In genomic region chr13:79966039-79966438, GRCh38 we compare ENCODE assay signal across 28 cellular contexts.
DNase-seq lines count a peak whose midpoint lies in the region; ATAC-seq, FAIRE-seq and TF ChIP-seq lines count a peak whose summit lies in the region.
"Had no signal": no experiment of that assay in that cellular context is flagged by ENCODE, and none has a peak within 500 bp of the region (broad histone marks: within the 10 kb centered on the region; RNA-seq: fewer than 3 reads in every experiment).

No MANE protein-coding gene starts in this region.

- no peaks in the 10 kb centered on the region for H3K36me3 Mint-ChIP-seq in MCF 10A (ENCODE audit: insufficient read depth, unreplicated experiment)
- H3K36me3 Mint-ChIP-seq: CD4-positive, CD25-positive, alpha-beta regulatory T cell; memory B cell; naive thymus-derived CD4-positive, alpha-beta T cell had no signal

- H3K27ac ChIP-seq in breast epithelium: no peak overlapping the region
- H3K27ac ChIP-seq in H1 (ENCODE audit: low read depth, low read length): no peak overlapping the region
- H3K27ac ChIP-seq in osteoblast (ENCODE audit: low read depth, low read length): no peak overlapping the region
- no peak overlapping the region for H3K27ac ChIP-seq in thyroid gland
- H3K27ac ChIP-seq: adrenal gland, gastrocnemius medialis, sigmoid colon, tibial artery, VCaP had no signal

- H3K36me3 ChIP-seq in breast epithelium: no peaks in the 10 kb centered on the region
- H3K36me3 ChIP-seq in H1 (ENCODE audit: control insufficient read depth in 2 of 4, insufficient read depth in 4 of 4, low read length in 3 of 4): no peaks in the 10 kb centered on the region
- no peaks in the 10 kb centered on the region for H3K36me3 ChIP-seq in osteoblast (ENCODE audit: insufficient read depth, low read length)
- H3K36me3 ChIP-seq in thyroid gland: no peaks in the 10 kb centered on the region
- H3K36me3 ChIP-seq: adrenal gland, gastrocnemius medialis, sigmoid colon, tibial artery had no signal

- intact Hi-C loops in MCF 10A (cut with micrococcal nuclease): no loop called here
- intact Hi-C loops in breast epithelium (cut with DNase I; ENCODE audit: low total_unique reads): no loop called here
- intact Hi-C loops in thyroid gland (cut with DNase I): no loop called here

- H3K14ac ChIP-seq in H1 (ENCODE audit: insufficient read length): no peak overlapping the region

- TF ChIP-seq RAD21 in H1 (IDR thresholded peaks at IDR 0.05 in 1 of 2, conservative IDR thresholded peaks at IDR 0.05 in 1 of 2; ENCODE audit: low read depth in 2 of 2, low read length in 2 of 2): no peak

- H3K27ac Mint-ChIP-seq in MCF 10A (ENCODE audit: low read depth, unreplicated experiment): no peak overlapping the region
- H3K27ac Mint-ChIP-seq: activated CD4-positive, alpha-beta memory T cell treated with anti-CD3 and anti-CD28 coated beads, Interleukin-2, amount 10 ng/mL, durations not matched to agents 7 days and 5 days; CD4-positive, CD25-positive, alpha-beta regulatory T cell; memory B cell; naive thymus-derived CD4-positive, alpha-beta T cell; T-helper 1 cell treated with Interleukin-12 subunit alpha and Interleukin-12 subunit beta and Interleukin-4 antibody, amounts not matched to agents 30 μg/mL and 1 μg/mL, for 36 hours had no signal

- no peak for TF ChIP-seq EP300 in H1 (IDR thresholded peaks at IDR 0.05; ENCODE audit: borderline replicate concordance in 1 of 2, low read depth in 2 of 2, low read length in 2 of 2)

- no peaks in the 10 kb centered on the region for H3K27me3 Mint-ChIP-seq in MCF 10A (ENCODE audit: insufficient read depth, unreplicated experiment)
- H3K27me3 Mint-ChIP-seq: activated CD4-positive, alpha-beta memory T cell treated with anti-CD3 and anti-CD28 coated beads, Interleukin-2, amount 10 ng/mL, durations not matched to agents 7 days and 5 days; CD4-positive, CD25-positive, alpha-beta regulatory T cell; memory B cell; naive thymus-derived CD4-positive, alpha-beta T cell had no signal

- no peak overlapping the region for H4K8ac ChIP-seq in H1 (ENCODE audit: extremely low read depth, insufficient read depth, low read length)

- no peak overlapping the region for H2BK15ac ChIP-seq in H1 (ENCODE audit: low read length)

- H3K4ac ChIP-seq in H1 (replicated peaks; ENCODE audit: insufficient read length, low read depth, low read length): no peak overlapping the region

- no TSS peak for BruUV-seq in MCF 10A (replicated peaks; lab: Mats Ljungman, UMichigan)

- no peak overlapping the region for H4K91ac ChIP-seq in H1 (replicated peaks; ENCODE audit: insufficient read length, low read length)

- H3K4me3 ChIP-seq in breast epithelium (no peak overlapping the region), H1 (ENCODE audit: extremely low read depth in 1 of 4, insufficient read depth in 2 of 4, low read depth in 3 of 4, low read length in 4 of 4) (no peak overlapping the region), osteoblast (ENCODE audit: insufficient read depth, low read length) (no peak overlapping the region), thyroid gland (replicated peaks in 1 of 3) (no peak overlapping the region)
- H3K4me3 ChIP-seq: adrenal gland, gastrocnemius medialis, GM12878, sigmoid colon, tibial artery had no signal

- H2AFZ ChIP-seq in H1 (ENCODE audit: low read length) (no peak overlapping the region), osteoblast (ENCODE audit: low read length) (no peak overlapping the region)

- H2BK20ac ChIP-seq in H1 (ENCODE audit: low read length): no peak overlapping the region

- no peak overlapping the region for H2AK5ac ChIP-seq in H1 (ENCODE audit: low read depth, low read length)

- H3K4me1 Mint-ChIP-seq in MCF 10A (ENCODE audit: insufficient read depth, unreplicated experiment): peaks cover 8% of the 10 kb centered on the region
- H3K4me1 Mint-ChIP-seq: activated CD4-positive, alpha-beta memory T cell treated with anti-CD3 and anti-CD28 coated beads, Interleukin-2, amount 10 ng/mL, durations not matched to agents 7 days and 5 days; CD4-positive, CD25-positive, alpha-beta regulatory T cell; memory B cell; naive thymus-derived CD4-positive, alpha-beta T cell had no signal

- H3K27me3 ChIP-seq in breast epithelium (no peaks in the 10 kb centered on the region), H1 (replicated peaks in 1 of 4; ENCODE audit: control insufficient read depth in 3 of 4, extremely low read depth in 1 of 4, insufficient read depth in 3 of 4, low read length in 3 of 4) (peaks cover 0 to 5% (median 0%) of the 10 kb centered on the region in 4 experiments; a peak in 2 of 7 replicates), osteoblast (ENCODE audit: insufficient read depth, low read length) (no peaks in the 10 kb centered on the region), thyroid gland (no peaks in the 10 kb centered on the region)
- H3K27me3 ChIP-seq: adrenal gland, gastrocnemius medialis, sigmoid colon, tibial artery had no signal

- POLR2A ChIA-PET in MCF 10A (lab: Yijun Ruan, JAX) (no interaction called here), H1 (lab: Charles Lee; ENCODE audit: partially characterized antibody) (interaction anchor here (0.9 to 1.0 kb wide), 2 partner anchors 374 to 375 kb away, joined by 3 read pairs; partner anchors contain the start of gene SPRY2)

- no peaks in the 10 kb centered on the region for H3K23me2 ChIP-seq in H1 (ENCODE audit: low read depth, low read length)

- 90% methylated on average over 3 of the region's 3 CpGs; no CpG with 5 or more reads in 1 of the 2 experiments for WGBS in H1 (ENCODE audit: extremely low coverage in 1 of 2, insufficient coverage in 1 of 2, insufficient read length in 1 of 2, insufficient replicate concordance in 2 of 2, low coverage in 1 of 2, low lambda C conversion rate in 2 of 2, missing lambda C conversion rate in 1 of 2), 2 experiments
- WGBS in thyroid gland, 2 donors: 90 to 93% methylated on average over 3 of the region's 3 CpGs

- no peak overlapping the region for H3K18ac ChIP-seq in H1 (ENCODE audit: extremely low read depth, low read length)

- no peak overlapping the region for H2BK120ac ChIP-seq in H1 (replicated peaks; ENCODE audit: low read depth, low read length)

- no peak for ATAC-seq in stimulated activated naive CD8-positive, alpha-beta T cell treated with anti-CD3 and anti-CD28 coated beads, Interleukin-15, Interleukin-2, amounts not matched to agents 100 U/mL and 50 U/mL, for 24 hours
- no peak for ATAC-seq in HG02981 (IDR thresholded peaks at IDR 0.05; ENCODE audit: unreplicated experiment)
- ATAC-seq: gastrocnemius medialis; naive thymus-derived CD4-positive, alpha-beta T cell had no signal

- H3K4me3 Mint-ChIP-seq in MCF 10A (ENCODE audit: unreplicated experiment): no peak overlapping the region
- H3K4me3 Mint-ChIP-seq: activated CD4-positive, alpha-beta memory T cell treated with anti-CD3 and anti-CD28 coated beads, Interleukin-2, amount 10 ng/mL, durations not matched to agents 7 days and 5 days; CD4-positive, CD25-positive, alpha-beta regulatory T cell; memory B cell; naive thymus-derived CD4-positive, alpha-beta T cell; T-helper 1 cell treated with Interleukin-12 subunit alpha and Interleukin-12 subunit beta and Interleukin-4 antibody, amounts not matched to agents 30 μg/mL and 1 μg/mL, for 36 hours had no signal

- H3K56ac ChIP-seq in H1 (replicated peaks; ENCODE audit: insufficient read length, low read depth, low read length): no peak overlapping the region

- peaks cover 7% of the 10 kb centered on the region for H3K9me3 Mint-ChIP-seq in MCF 10A (ENCODE audit: unreplicated experiment)

- DNase-seq in MCF 10A (ENCODE audit: unreplicated experiment) (peak; percentile 26), breast epithelium (ENCODE audit: low spot score in 2 of 2) (no peak), NOMO-1 treated with DMSO at 0.1 percent for 48 hours (lab: John Stamatoyannopoulos, UW; ENCODE audit: unreplicated experiment) (peak; percentile 2), H1 (ENCODE audit: low read depth in 1 of 2, low spot score in 2 of 2) (no peak), osteoblast (ENCODE audit: insufficient read length, low spot score, missing footprints) (peak; percentile 45), thyroid gland (no peak)
- DNase-seq in stimulated activated naive CD8-positive, alpha-beta T cell treated with anti-CD3 and anti-CD28 coated beads, Interleukin-15, Interleukin-2, amounts not matched to agents 100 U/mL and 50 U/mL, for 24 hours: no peak
- DNase-seq: activated CD4-positive, alpha-beta memory T cell treated with anti-CD3 and anti-CD28 coated beads, Interleukin-2, amount 10 ng/mL, durations not matched to agents 7 days and 5 days; activated gamma-delta T cell treated with Interleukin-2 at 50 U/mL for 16 hours; activated T-cell treated with anti-CD3 and anti-CD28 coated beads for 4 hours; adrenal gland; caudate nucleus; CD4-positive, CD25-positive, alpha-beta regulatory T cell; DMS153; gastrocnemius medialis; Karpas-422; naive thymus-derived CD4-positive, alpha-beta T cell; NCI-H1417; NCI-H526; SHP77; sigmoid colon; stimulated activated naive CD4-positive, alpha-beta T cell treated with Interleukin-2 at 50 U/mL for 16 hours; tibial artery had no signal

- FAIRE-seq in H1 (lab: Jason Lieb, UNC): no peak
- FAIRE-seq: GM12878 had no signal

- no peak overlapping the region for H2BK12ac ChIP-seq in H1 (ENCODE audit: low read depth, low read length)

- TF ChIP-seq POLR2A in breast epithelium (IDR thresholded peaks at IDR 0.05): no peak
- TF ChIP-seq POLR2A in H1 (IDR thresholded peaks at IDR 0.05; ENCODE audit: control extremely low read depth in 1 of 2, low read depth in 2 of 2, low read length in 2 of 2): no peak
- TF ChIP-seq POLR2A in thyroid gland (IDR thresholded peaks at IDR 0.05): no peak

- H3K9ac ChIP-seq in H1 (replicated peaks in 1 of 4; ENCODE audit: extremely low read depth in 1 of 4, low read depth in 3 of 4, low read length in 3 of 4): no peak overlapping the region

- H3K4me2 ChIP-seq in H1 (ENCODE audit: insufficient read depth in 1 of 2, low read depth in 2 of 2, low read length in 2 of 2) (peak overlapping the region in 1 of 2 experiments; percentile 15; a peak in 1 of 4 replicates), osteoblast (ENCODE audit: insufficient read depth, low read length) (no peak overlapping the region)

- H3K79me1 ChIP-seq in H1 (ENCODE audit: low read depth, low read length): no peaks in the 10 kb centered on the region

- TF ChIP-seq CTCF in MCF 10A (IDR thresholded peaks at IDR 0.05; ENCODE audit: unreplicated experiment) (no peak), breast epithelium (IDR thresholded peaks at IDR 0.05) (no peak), H1 (IDR thresholded peaks at IDR 0.05; ENCODE audit: control extremely low read depth in 1 of 3, insufficient read depth in 1 of 3, low read depth in 1 of 3, low read length in 3 of 3) (no peak), osteoblast (IDR thresholded peaks at IDR 0.05; ENCODE audit: extremely low read depth, low read depth, low read length) (no peak), thyroid gland (IDR thresholded peaks at IDR 0.05) (no peak)

- H3K9me3 ChIP-seq in breast epithelium (no peaks in the 10 kb centered on the region), H1 (ENCODE audit: insufficient read depth in 2 of 2, low read depth in 1 of 2, low read length in 1 of 2) (no peaks in the 10 kb centered on the region; a peak in 1 of 4 replicates), osteoblast (ENCODE audit: low read depth, low read length) (no peaks in the 10 kb centered on the region), thyroid gland (no peaks in the 10 kb centered on the region)
- H3K9me3 ChIP-seq: adrenal gland, gastrocnemius medialis, tibial artery had no signal

- no peak overlapping the region for H4K5ac ChIP-seq in H1 (ENCODE audit: insufficient read length, low read depth, low read length)

- no peaks in the 10 kb centered on the region for H3K4me1 ChIP-seq in breast epithelium
- peaks cover 0 to 9% (median 1%) of the 10 kb centered on the region in 4 experiments; a peak in 3 of 7 replicates for H3K4me1 ChIP-seq in H1 (replicated peaks in 1 of 4; ENCODE audit: control insufficient read depth in 3 of 4, insufficient read depth in 4 of 4, low read length in 3 of 4)
- no peaks in the 10 kb centered on the region for H3K4me1 ChIP-seq in osteoblast (ENCODE audit: insufficient read depth, low read length)
- no peaks in the 10 kb centered on the region for H3K4me1 ChIP-seq in thyroid gland
- H3K4me1 ChIP-seq: adrenal gland, gastrocnemius medialis, sigmoid colon, tibial artery had no signal

- H4K20me1 ChIP-seq in H1 (replicated peaks in 1 of 2; ENCODE audit: control insufficient read depth in 1 of 2, insufficient read depth in 2 of 2, low read length in 2 of 2): no peaks in the 10 kb centered on the region
- no peaks in the 10 kb centered on the region for H4K20me1 ChIP-seq in osteoblast (ENCODE audit: insufficient read depth, low read length)

- CTCF ChIA-PET in MCF 10A (lab: Yijun Ruan, JAX): interaction anchor here (0.6 to 1.6 kb wide), 2 partner anchors 8 to 74 kb away, joined by 3 to 5 read pairs; no protein-coding TSS in a partner anchor
- CTCF ChIA-PET in H1 (lab: Charles Lee; ENCODE audit: partially characterized antibody): no interaction called here

- no peak overlapping the region for H3K23ac ChIP-seq in H1 (ENCODE audit: insufficient read length)

- no peak overlapping the region for H2BK5ac ChIP-seq in H1 (ENCODE audit: low read depth, low read length)

- H3K79me2 ChIP-seq in H1 (ENCODE audit: control insufficient read depth in 1 of 2, insufficient read depth in 2 of 2, low read length in 2 of 2) (no peaks in the 10 kb centered on the region), osteoblast (ENCODE audit: insufficient read depth, low read length) (no peaks in the 10 kb centered on the region)

Comparison
In these comparisons a context has a peak if more than half of its experiments do, and no peak if none do; other contexts are left out.
1. DNase-seq: peak in MCF 10A (single experiment), NOMO-1 treated with DMSO at 0.1 percent for 48 hours (single experiment) and osteoblast (single experiment); none in breast epithelium (0 of 2), H1 (0 of 2), stimulated activated naive CD8-positive, alpha-beta T cell treated with anti-CD3 and anti-CD28 coated beads, Interleukin-15, Interleukin-2, amounts not matched to agents 100 U/mL and 50 U/mL, for 24 hours (single experiment) and thyroid gland (0 of 2).